27 cellular contexts compared by ENCODE assay signal in genomic region chr15:61457050-61457733, GRCh38.
"Had no signal": no experiment of that assay in that cellular context is flagged by ENCODE, and none has a peak within 500 bp of the region (broad histone marks: within the 10 kb centered on the region; RNA-seq: fewer than 3 reads in every experiment).

No MANE protein-coding gene starts in this region.

- H3K36me3 ChIP-seq: neural progenitor cell, ovary, spleen, thoracic aorta, thyroid gland, tibial nerve, upper lobe of left lung, vagina had no signal

- H3K4me3 ChIP-seq: neural progenitor cell, ovary, psoas muscle, skin epidermis, smooth muscle cell, spleen, thoracic aorta, thyroid gland, tibial nerve, upper lobe of left lung, vagina had no signal

- H3K9me3 ChIP-seq: ovary, psoas muscle, spleen, thoracic aorta, thyroid gland, tibial nerve, upper lobe of left lung, vagina had no signal

- H3K27me3 ChIP-seq: neural progenitor cell, ovary, thyroid gland, tibial nerve, upper lobe of left lung, vagina had no signal

- ATAC-seq: natural killer cell; psoas muscle; right cardiac atrium; sciatic nerve; stimulated activated memory B cell treated with anti-CD40 and anti-IgM and Interleukin-4, amounts not matched to agents 10 μg/mL and 1 μg/mL and 100 μg/mL, for 72 hours; stimulated activated naive CD8-positive, alpha-beta T cell treated with anti-CD3 and anti-CD28 coated beads, Interleukin-15, amount 100 ng/mL, for 72 hours; stimulated activated naive CD8-positive, alpha-beta T cell treated with anti-CD3 and anti-CD28 coated beads, Interleukin-15, Interleukin-2, amounts not matched to agents 100 U/mL and 50 U/mL, for 24 hours had no signal

- DNase-seq: natural killer cell; occipital lobe; ovary; posterior cingulate gyrus; psoas muscle; right cardiac atrium; spleen; stimulated activated CD4-positive, alpha-beta T cell treated with anti-CD3 and anti-CD28 coated beads, Interleukin-12 subunit alpha, Interleukin-12 subunit beta, amount 100 ng/mL, for 4 hours; stimulated activated CD4-positive, alpha-beta T cell treated with anti-CD3 and anti-CD28 coated beads, Interleukin-1b, Interleukin-23, amount 100 ng/mL, for 48 hours; stimulated activated CD4-positive, alpha-beta T cell treated with anti-CD3 and anti-CD28 coated beads, Interleukin-4, amount 100 ng/mL, for 1 hour; stimulated activated CD4-positive, alpha-beta T cell treated with anti-CD3 and anti-CD28 coated beads, Interleukin-4, amount 100 ng/mL, for 4 hours; stimulated activated CD8-positive, alpha-beta memory T cell treated with anti-CD3 and anti-CD28 coated beads, Interleukin-4, amount 100 ng/mL, for 48 hours; stimulated activated naive CD4-positive, alpha-beta T cell; stimulated activated naive CD8-positive, alpha-beta T cell treated with anti-CD3 and anti-CD28 coated beads, Interleukin-15, amount 100 ng/mL, for 72 hours; stimulated activated naive CD8-positive, alpha-beta T cell treated with anti-CD3 and anti-CD28 coated beads, Interleukin-15, Interleukin-2, amounts not matched to agents 100 U/mL and 50 U/mL, for 24 hours; thyroid gland; trophoblast cell; upper lobe of left lung had no signal

- H3K4me1 ChIP-seq: neural progenitor cell, parathyroid adenoma, psoas muscle, spleen, thyroid gland, tibial nerve, upper lobe of left lung, vagina had no signal

- H3K27ac ChIP-seq: neural progenitor cell, ovary, parathyroid adenoma, psoas muscle, skin epidermis, spleen, thoracic aorta, thyroid gland, tibial nerve, upper lobe of left lung, vagina had no signal
